Comparison of ENCODE assay signal across 23 cellular contexts in the genomic region with DNA sequence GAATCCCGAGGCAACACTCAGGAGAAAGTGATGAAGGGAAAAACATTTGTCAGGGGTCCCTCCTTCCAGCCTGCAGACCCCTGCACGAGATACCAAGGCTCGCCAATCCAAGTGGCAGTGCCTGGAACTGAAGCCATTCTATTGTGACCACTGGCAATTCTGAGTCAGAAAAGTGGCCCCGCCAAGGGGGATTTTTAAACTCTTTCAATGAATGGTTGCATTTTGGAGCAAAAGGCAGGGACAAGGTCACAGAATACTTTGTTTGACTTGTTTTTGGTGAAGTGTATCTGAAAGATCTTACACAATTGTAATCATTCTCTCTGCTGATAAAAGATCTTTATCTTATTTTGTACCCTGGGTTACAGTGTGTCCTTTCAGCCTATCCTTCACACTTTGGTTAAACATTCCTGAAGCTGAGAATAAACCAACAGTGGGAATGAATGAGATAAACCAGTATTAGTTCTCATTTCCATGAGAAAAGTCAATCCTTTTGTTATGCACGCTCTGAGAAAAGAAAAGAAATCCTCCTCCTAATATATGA.
DNase-seq lines count a peak whose midpoint lies in the region; ATAC-seq and TF ChIP-seq lines count a peak whose summit lies in the region.
"Had no signal": no experiment of that assay in that cellular context is flagged by ENCODE, and none has a peak within 500 bp of the region (broad histone marks: within the 10 kb centered on the region; RNA-seq: fewer than 3 reads in every experiment).

No MANE protein-coding gene starts in this region.

- TF ChIP-seq EP300 in esophagus muscularis mucosa (IDR thresholded peaks at IDR 0.05), result no peak

- H3K36me3 ChIP-seq in cardiac muscle cell (peaks cover 84% of the 10 kb centered on the region), esophagus muscularis mucosa (peaks cover 17 to 79% (median 39%) of the 10 kb centered on the region in 4 donors), mucosa of descending colon (ENCODE audit: low read depth) (no peaks in the 10 kb centered on the region)
- H3K36me3 ChIP-seq: suprapubic skin, WERI-Rb-1 had no signal

- intact Hi-C loops in Right ventricle myocardium superior (cut with DNase I), result loop anchor here (10.0 kb wide), 1 partner anchor 104 kb away; no protein-coding TSS in a partner anchor
- intact Hi-C loops in esophagus muscularis mucosa (cut with DNase I), result loop anchor here (10.0 kb wide), 1 partner anchor 484 kb away; no protein-coding TSS in a partner anchor
- intact Hi-C loops in mucosa of descending colon (cut with DNase I, micrococcal nuclease), result no loop called here

- H3K4me3 ChIP-seq in cardiac muscle cell (no peak overlapping the region), esophagus muscularis mucosa (peak overlapping the region in 1 of 4 donors; percentile 4), mucosa of descending colon (no peak overlapping the region)
- H3K4me3 ChIP-seq: prostate gland, SK-N-MC, skin epidermis, suprapubic skin had no signal

- ATAC-seq in Right ventricle myocardium superior (ENCODE audit: poor library complexity) (no peak), mucosa of descending colon (peak; percentile 79), GM18861 (IDR thresholded peaks at IDR 0.05; ENCODE audit: unreplicated experiment) (no peak)
- ATAC-seq: activated T-helper 17 cell treated with anti-CD3 and anti-CD28 coated beads, Interleukin-2, amount 50 U/mL, for 72 hours had no signal

- H3K9me3 ChIP-seq in cardiac muscle cell (ENCODE audit: low read depth), result no peaks in the 10 kb centered on the region
- H3K9me3 ChIP-seq in esophagus muscularis mucosa, result no peaks in the 10 kb centered on the region
- H3K9me3 ChIP-seq in mucosa of descending colon, result no peaks in the 10 kb centered on the region
- H3K9me3 ChIP-seq: prostate gland, suprapubic skin had no signal

- WGBS in esophagus muscularis mucosa, result 70% methylated on average over 5 of the region's 5 CpGs

- DNase-seq in cardiac muscle cell (ENCODE audit: low read depth in 1 of 2, low spot score in 1 of 2) (no peak), Right ventricle myocardium superior (no peak), esophagus muscularis mucosa (ENCODE audit: extremely low spot score) (no peak), mucosa of descending colon (no peak), NCI-H2107 treated with DMSO at 0.1 percent for 48 hours (lab: John Stamatoyannopoulos, UW; ENCODE audit: unreplicated experiment) (no peak), NCI-H2081 treated with DMSO at 0.1 percent for 48 hours (lab: John Stamatoyannopoulos, UW) (no peak), kidney glomerular epithelial cell (lab: John Stamatoyannopoulos, UW) (no peak)
- DNase-seq: activated CD4-positive, alpha-beta T cell treated with anti-CD3 and anti-CD28 coated beads, Interleukin-2, amount 50 U/mL, for 1 hour; activated CD8-positive, alpha-beta memory T cell treated with anti-CD3 and anti-CD28 coated beads, Interleukin-2, amount 50 U/mL, for 4 hours; activated naive CD8-positive, alpha-beta T cell treated with anti-CD3 and anti-CD28 coated beads for 36 hours; IMR-90; NCI-H1092 treated with DMSO at 0.1 percent for 48 hours; NCI-H2107; NCI-H526; stimulated activated CD4-positive, alpha-beta T cell treated with anti-CD3 and anti-CD28 coated beads, Interleukin-1b, Interleukin-23, amount 100 ng/mL, for 48 hours; WERI-Rb-1 had no signal

- TF ChIP-seq POLR2A in esophagus muscularis mucosa (IDR thresholded peaks at IDR 0.05; ENCODE audit: low read depth), result no peak

- H3K27me3 ChIP-seq in cardiac muscle cell, result no peaks in the 10 kb centered on the region
- H3K27me3 ChIP-seq in esophagus muscularis mucosa, result no peaks in the 10 kb centered on the region
- H3K27me3 ChIP-seq: suprapubic skin had no signal

- peak overlapping the region; percentile 49 for H3K27ac ChIP-seq in cardiac muscle cell
- peak overlapping the region; percentile 24 to 78 (median 42) for H3K27ac ChIP-seq in esophagus muscularis mucosa (replicated peaks in 1 of 4)
- H3K27ac ChIP-seq: 22Rv1, SK-N-MC, skin epidermis, suprapubic skin, WERI-Rb-1 had no signal

- no peak for TF ChIP-seq CTCF in cardiac muscle cell (IDR thresholded peaks at IDR 0.05; ENCODE audit: low read depth, low read length)
- peak in 1 of 3 experiments; percentile 19 for TF ChIP-seq CTCF in esophagus muscularis mucosa (IDR thresholded peaks at IDR 0.05)
- TF ChIP-seq CTCF in mucosa of descending colon (IDR thresholded peaks at IDR 0.05), result no peak

- H3K4me1 ChIP-seq in cardiac muscle cell (ENCODE audit: low read depth), result peaks cover 17% of the 10 kb centered on the region
- peaks cover 14 to 40% (median 32%) of the 10 kb centered on the region in 4 donors for H3K4me1 ChIP-seq in esophagus muscularis mucosa
- peaks cover 2% of the 10 kb centered on the region for H3K4me1 ChIP-seq in mucosa of descending colon (ENCODE audit: low read depth)
- H3K4me1 ChIP-seq: suprapubic skin had no signal

Comparison
In these comparisons a context has a peak if more than half of its experiments do, and no peak if none do; other contexts are left out.
1. intact Hi-C loops: an anchor here in Right ventricle myocardium superior (10.0 kb wide) and esophagus muscularis mucosa (10.0 kb wide); none called in mucosa of descending colon.